Comparison of ENCODE assay signal across 4 cellular contexts in genomic region chr20:6533828-6534388, GRCh38.
TF ChIP-seq lines count a peak whose summit lies in the region.

No MANE protein-coding gene starts in this region.

TF ChIP-seq in SK-N-SH, 30 proteins besides CTCF, POLR2A, EP300 and RAD21 (continued from another document and continues in another):
- no peak for TF ChIP-seq MAX (IDR thresholded peaks at IDR 0.05; ENCODE audit: low read depth)
- no peak for TF ChIP-seq SMC3 (IDR thresholded peaks at IDR 0.05; ENCODE audit: low read depth, low read length)
- TF ChIP-seq, protein P1, sequence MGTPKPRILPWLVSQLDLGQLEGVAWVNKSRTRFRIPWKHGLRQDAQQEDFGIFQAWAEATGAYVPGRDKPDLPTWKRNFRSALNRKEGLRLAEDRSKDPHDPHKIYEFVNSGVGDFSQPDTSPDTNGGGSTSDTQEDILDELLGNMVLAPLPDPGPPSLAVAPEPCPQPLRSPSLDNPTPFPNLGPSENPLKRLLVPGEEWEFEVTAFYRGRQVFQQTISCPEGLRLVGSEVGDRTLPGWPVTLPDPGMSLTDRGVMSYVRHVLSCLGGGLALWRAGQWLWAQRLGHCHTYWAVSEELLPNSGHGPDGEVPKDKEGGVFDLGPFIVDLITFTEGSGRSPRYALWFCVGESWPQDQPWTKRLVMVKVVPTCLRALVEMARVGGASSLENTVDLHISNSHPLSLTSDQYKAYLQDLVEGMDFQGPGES (IDR thresholded peaks at IDR 0.05; ENCODE audit: low read depth, low read length): no peak
- no peak for TF ChIP-seq NFIC (IDR thresholded peaks at IDR 0.05; ENCODE audit: borderline replicate concordance)
- TF ChIP-seq, protein P2, sequence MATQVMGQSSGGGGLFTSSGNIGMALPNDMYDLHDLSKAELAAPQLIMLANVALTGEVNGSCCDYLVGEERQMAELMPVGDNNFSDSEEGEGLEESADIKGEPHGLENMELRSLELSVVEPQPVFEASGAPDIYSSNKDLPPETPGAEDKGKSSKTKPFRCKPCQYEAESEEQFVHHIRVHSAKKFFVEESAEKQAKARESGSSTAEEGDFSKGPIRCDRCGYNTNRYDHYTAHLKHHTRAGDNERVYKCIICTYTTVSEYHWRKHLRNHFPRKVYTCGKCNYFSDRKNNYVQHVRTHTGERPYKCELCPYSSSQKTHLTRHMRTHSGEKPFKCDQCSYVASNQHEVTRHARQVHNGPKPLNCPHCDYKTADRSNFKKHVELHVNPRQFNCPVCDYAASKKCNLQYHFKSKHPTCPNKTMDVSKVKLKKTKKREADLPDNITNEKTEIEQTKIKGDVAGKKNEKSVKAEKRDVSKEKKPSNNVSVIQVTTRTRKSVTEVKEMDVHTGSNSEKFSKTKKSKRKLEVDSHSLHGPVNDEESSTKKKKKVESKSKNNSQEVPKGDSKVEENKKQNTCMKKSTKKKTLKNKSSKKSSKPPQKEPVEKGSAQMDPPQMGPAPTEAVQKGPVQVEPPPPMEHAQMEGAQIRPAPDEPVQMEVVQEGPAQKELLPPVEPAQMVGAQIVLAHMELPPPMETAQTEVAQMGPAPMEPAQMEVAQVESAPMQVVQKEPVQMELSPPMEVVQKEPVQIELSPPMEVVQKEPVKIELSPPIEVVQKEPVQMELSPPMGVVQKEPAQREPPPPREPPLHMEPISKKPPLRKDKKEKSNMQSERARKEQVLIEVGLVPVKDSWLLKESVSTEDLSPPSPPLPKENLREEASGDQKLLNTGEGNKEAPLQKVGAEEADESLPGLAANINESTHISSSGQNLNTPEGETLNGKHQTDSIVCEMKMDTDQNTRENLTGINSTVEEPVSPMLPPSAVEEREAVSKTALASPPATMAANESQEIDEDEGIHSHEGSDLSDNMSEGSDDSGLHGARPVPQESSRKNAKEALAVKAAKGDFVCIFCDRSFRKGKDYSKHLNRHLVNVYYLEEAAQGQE (IDR thresholded peaks at IDR 0.05; ENCODE audit: low read depth, low read length): no peak
- TF ChIP-seq TCF12 (IDR thresholded peaks at IDR 0.05): no peak
- TF ChIP-seq JUND (IDR thresholded peaks at IDR 0.05): no peak

TF ChIP-seq in SK-N-SH treated with all-trans-retinoic acid at 6 μM for 48 hours, 23 proteins besides CTCF, POLR2A, EP300 and RAD21:
- TF ChIP-seq, protein P3, sequence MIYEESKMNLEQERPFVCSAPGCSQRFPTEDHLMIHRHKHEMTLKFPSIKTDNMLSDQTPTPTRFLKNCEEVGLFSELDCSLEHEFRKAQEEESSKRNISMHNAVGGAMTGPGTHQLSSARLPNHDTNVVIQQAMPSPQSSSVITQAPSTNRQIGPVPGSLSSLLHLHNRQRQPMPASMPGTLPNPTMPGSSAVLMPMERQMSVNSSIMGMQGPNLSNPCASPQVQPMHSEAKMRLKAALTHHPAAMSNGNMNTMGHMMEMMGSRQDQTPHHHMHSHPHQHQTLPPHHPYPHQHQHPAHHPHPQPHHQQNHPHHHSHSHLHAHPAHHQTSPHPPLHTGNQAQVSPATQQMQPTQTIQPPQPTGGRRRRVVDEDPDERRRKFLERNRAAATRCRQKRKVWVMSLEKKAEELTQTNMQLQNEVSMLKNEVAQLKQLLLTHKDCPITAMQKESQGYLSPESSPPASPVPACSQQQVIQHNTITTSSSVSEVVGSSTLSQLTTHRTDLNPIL (CRISPR knock-in tag; IDR thresholded peaks at IDR 0.05; ENCODE audit: low read depth): no peak
- TF ChIP-seq OSR1 (CRISPR knock-in tag; IDR thresholded peaks at IDR 0.05): no peak
- no peak for TF ChIP-seq BACH2 (CRISPR knock-in tag; IDR thresholded peaks at IDR 0.05; ENCODE audit: borderline replicate concordance)
- no peak for TF ChIP-seq TCF4 (CRISPR knock-in tag; IDR thresholded peaks at IDR 0.05; ENCODE audit: borderline replicate concordance)
- TF ChIP-seq ZNF70 (CRISPR knock-in tag; IDR thresholded peaks at IDR 0.05): no peak
- TF ChIP-seq, protein P4, sequence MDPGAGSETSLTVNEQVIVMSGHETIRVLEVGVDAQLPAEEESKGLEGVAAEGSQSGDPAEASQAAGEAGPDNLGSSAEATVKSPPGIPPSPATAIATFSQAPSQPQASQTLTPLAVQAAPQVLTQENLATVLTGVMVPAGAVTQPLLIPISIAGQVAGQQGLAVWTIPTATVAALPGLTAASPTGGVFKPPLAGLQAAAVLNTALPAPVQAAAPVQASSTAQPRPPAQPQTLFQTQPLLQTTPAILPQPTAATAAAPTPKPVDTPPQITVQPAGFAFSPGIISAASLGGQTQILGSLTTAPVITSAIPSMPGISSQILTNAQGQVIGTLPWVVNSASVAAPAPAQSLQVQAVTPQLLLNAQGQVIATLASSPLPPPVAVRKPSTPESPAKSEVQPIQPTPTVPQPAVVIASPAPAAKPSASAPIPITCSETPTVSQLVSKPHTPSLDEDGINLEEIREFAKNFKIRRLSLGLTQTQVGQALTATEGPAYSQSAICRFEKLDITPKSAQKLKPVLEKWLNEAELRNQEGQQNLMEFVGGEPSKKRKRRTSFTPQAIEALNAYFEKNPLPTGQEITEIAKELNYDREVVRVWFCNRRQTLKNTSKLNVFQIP (CRISPR knock-in tag; IDR thresholded peaks at IDR 0.05; ENCODE audit: borderline replicate concordance, low read depth): no peak
- no peak for TF ChIP-seq GLIS3 (CRISPR knock-in tag; IDR thresholded peaks at IDR 0.05)
- no peak for TF ChIP-seq ISL1 (CRISPR knock-in tag; IDR thresholded peaks at IDR 0.05)
TF ChIP-seq in SK-N-SH treated with all-trans-retinoic acid at 6 μM for 48 hours: peak in this region for 0.

TF ChIP-seq in endothelial cell of umbilical vein, 7 proteins besides CTCF, POLR2A, EP300 and RAD21 (continued from another document):
- TF ChIP-seq JUN (IDR thresholded peaks at IDR 0.05; ENCODE audit: borderline replicate concordance, insufficient read depth, insufficient read length, low read depth) (no peak), MAX (IDR thresholded peaks at IDR 0.05; ENCODE audit: insufficient read depth, insufficient read length) (no peak), EZH2 (IDR thresholded peaks at IDR 0.05; ENCODE audit: borderline replicate concordance, low read depth, low read length, severe bottlenecking) (no peak), FOS (IDR thresholded peaks at IDR 0.05; ENCODE audit: borderline replicate concordance, insufficient read depth, low read length) (no peak)
TF ChIP-seq in endothelial cell of umbilical vein: peak in this region for 0.

TF ChIP-seq in HepG2, 621 proteins besides CTCF, POLR2A, EP300 and RAD21 (continued from another document):
- TF ChIP-seq, protein P5, sequence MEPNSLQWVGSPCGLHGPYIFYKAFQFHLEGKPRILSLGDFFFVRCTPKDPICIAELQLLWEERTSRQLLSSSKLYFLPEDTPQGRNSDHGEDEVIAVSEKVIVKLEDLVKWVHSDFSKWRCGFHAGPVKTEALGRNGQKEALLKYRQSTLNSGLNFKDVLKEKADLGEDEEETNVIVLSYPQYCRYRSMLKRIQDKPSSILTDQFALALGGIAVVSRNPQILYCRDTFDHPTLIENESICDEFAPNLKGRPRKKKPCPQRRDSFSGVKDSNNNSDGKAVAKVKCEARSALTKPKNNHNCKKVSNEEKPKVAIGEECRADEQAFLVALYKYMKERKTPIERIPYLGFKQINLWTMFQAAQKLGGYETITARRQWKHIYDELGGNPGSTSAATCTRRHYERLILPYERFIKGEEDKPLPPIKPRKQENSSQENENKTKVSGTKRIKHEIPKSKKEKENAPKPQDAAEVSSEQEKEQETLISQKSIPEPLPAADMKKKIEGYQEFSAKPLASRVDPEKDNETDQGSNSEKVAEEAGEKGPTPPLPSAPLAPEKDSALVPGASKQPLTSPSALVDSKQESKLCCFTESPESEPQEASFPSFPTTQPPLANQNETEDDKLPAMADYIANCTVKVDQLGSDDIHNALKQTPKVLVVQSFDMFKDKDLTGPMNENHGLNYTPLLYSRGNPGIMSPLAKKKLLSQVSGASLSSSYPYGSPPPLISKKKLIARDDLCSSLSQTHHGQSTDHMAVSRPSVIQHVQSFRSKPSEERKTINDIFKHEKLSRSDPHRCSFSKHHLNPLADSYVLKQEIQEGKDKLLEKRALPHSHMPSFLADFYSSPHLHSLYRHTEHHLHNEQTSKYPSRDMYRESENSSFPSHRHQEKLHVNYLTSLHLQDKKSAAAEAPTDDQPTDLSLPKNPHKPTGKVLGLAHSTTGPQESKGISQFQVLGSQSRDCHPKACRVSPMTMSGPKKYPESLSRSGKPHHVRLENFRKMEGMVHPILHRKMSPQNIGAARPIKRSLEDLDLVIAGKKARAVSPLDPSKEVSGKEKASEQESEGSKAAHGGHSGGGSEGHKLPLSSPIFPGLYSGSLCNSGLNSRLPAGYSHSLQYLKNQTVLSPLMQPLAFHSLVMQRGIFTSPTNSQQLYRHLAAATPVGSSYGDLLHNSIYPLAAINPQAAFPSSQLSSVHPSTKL (CRISPR knock-in tag; IDR thresholded peaks at IDR 0.05): no peak
- TF ChIP-seq MYNN (CRISPR knock-in tag; IDR thresholded peaks at IDR 0.05; ENCODE audit: low read depth): no peak
- TF ChIP-seq SNAI1 (CRISPR knock-in tag; IDR thresholded peaks at IDR 0.05; ENCODE audit: borderline replicate concordance): no peak
- TF ChIP-seq CSRNP2 (CRISPR knock-in tag; conservative IDR thresholded peaks at IDR 0.05; ENCODE audit: low read depth): no peak
- TF ChIP-seq FOXC1 (CRISPR knock-in tag; IDR thresholded peaks at IDR 0.05; ENCODE audit: borderline replicate concordance): no peak
- no peak for TF ChIP-seq ZNF878 (CRISPR knock-in tag; IDR thresholded peaks at IDR 0.05)
- TF ChIP-seq CENPX (CRISPR knock-in tag; IDR thresholded peaks at IDR 0.05): no peak
- no peak for TF ChIP-seq ZNF549 (CRISPR knock-in tag; IDR thresholded peaks at IDR 0.05)
- TF ChIP-seq POGZ (CRISPR knock-in tag; IDR thresholded peaks at IDR 0.05): no peak
- TF ChIP-seq SSRP1 (CRISPR knock-in tag; IDR thresholded peaks at IDR 0.05): no peak
- TF ChIP-seq ZNF788 (CRISPR knock-in tag; IDR thresholded peaks at IDR 0.05; ENCODE audit: borderline replicate concordance): no peak
- no peak for TF ChIP-seq ARNTL (CRISPR knock-in tag; IDR thresholded peaks at IDR 0.05)
- TF ChIP-seq LCORL (IDR thresholded peaks at IDR 0.05): no peak
- TF ChIP-seq LCORL (CRISPR knock-in tag; IDR thresholded peaks at IDR 0.05): no peak
- TF ChIP-seq ATRX (CRISPR knock-in tag; IDR thresholded peaks at IDR 0.05; ENCODE audit: borderline replicate concordance): no peak
TF ChIP-seq in HepG2: peak in this region for 0.
